ENCODE assay signal across 8 cellular contexts in the genomic region with DNA sequence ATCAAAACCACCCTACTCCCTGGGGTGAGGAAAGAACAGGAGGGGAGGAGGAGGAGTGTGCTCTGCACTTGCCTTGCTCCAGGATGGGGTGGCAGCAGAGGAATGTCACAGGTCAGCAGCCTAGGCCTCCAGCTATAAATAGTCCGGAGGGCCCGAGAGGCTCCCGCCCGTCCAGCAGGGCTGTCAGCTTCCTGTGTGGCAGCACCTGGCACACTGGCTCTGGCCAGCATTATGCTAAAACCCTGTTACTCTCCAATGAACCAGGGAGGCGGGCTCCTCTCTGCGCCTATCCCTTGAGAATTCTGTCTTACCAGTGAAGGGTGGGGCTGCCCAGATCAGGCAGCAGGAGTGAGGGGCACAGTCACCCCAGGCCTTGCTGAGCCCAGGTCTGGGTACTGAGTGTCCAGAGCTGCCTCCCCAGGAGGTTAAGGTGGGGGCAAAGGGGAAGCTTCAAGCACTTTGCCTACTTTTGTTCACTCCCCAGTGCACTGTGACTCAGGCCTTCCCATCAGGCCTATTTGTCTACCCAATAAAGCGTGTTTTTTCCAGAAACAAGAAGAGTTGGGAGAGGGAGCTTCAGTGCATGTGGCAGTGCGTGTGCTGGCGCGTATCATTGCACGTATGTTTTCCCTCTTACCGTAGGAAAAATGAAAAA. TPM values are rescaled to one million over a fixed set of nuclear protein-coding genes. Genes with fewer than 3 reads are reported as not detected.
A peak's percentile ranks its signal among the peaks of the same experiment; 100 is the strongest.
DNase-seq lines count a peak whose midpoint lies in the region; ATAC-seq lines count a peak whose summit lies in the region.

No MANE protein-coding gene starts in this region.

- no peaks in the 10 kb centered on the region for H3K36me3 ChIP-seq in esophagus (ENCODE audit: control insufficient read depth in 2 of 2, insufficient read depth in 2 of 2, low read length in 1 of 2)
- peaks cover 3 to 4% of the 10 kb centered on the region in 2 donors for H3K36me3 ChIP-seq in muscle layer of duodenum (ENCODE audit: control insufficient read depth in 1 of 2, insufficient read depth in 2 of 2, low read length in 2 of 2)

- H3K27ac ChIP-seq in esophagus (ENCODE audit: low read depth in 2 of 2, low read length in 1 of 2), result peak overlapping the region; percentile 83 to 92
- peak overlapping the region; percentile 86 for H3K27ac ChIP-seq in muscle layer of duodenum (ENCODE audit: low read length)

- peaks cover 2 to 14% of the 10 kb centered on the region in 2 donors for H3K4me1 ChIP-seq in esophagus (ENCODE audit: control insufficient read depth in 2 of 2, insufficient read depth in 2 of 2, low read length in 1 of 2)
- peaks cover 18 to 24% of the 10 kb centered on the region in 2 donors for H3K4me1 ChIP-seq in muscle layer of duodenum (ENCODE audit: control insufficient read depth in 1 of 2, insufficient read depth in 2 of 2, low read length in 2 of 2)

- WGBS in esophagus, 2 donors, result 39% methylated on average over 12 of the region's 12 CpGs

- H3K4me3 ChIP-seq in esophagus (ENCODE audit: low read depth in 1 of 2, low read length in 2 of 2) (no peak overlapping the region), muscle layer of duodenum (ENCODE audit: low read depth in 1 of 2, low read length in 2 of 2) (peak overlapping the region in 1 of 2 donors; percentile 46)

- H3K27me3 ChIP-seq in esophagus (ENCODE audit: control insufficient read depth in 1 of 2, insufficient read depth in 2 of 2, low read length in 2 of 2), result no peaks in the 10 kb centered on the region
- no peaks in the 10 kb centered on the region for H3K27me3 ChIP-seq in muscle layer of duodenum (ENCODE audit: low read depth, low read length)

- ATAC-seq in GM21737 (IDR thresholded peaks at IDR 0.05; ENCODE audit: unreplicated experiment), result peak; percentile 18
- ATAC-seq in HG03469 (IDR thresholded peaks at IDR 0.05; ENCODE audit: unreplicated experiment), result no peak
- no peak for ATAC-seq in GM21381 (IDR thresholded peaks at IDR 0.05; ENCODE audit: unreplicated experiment)

- H3K9me3 ChIP-seq in esophagus (ENCODE audit: control insufficient read depth in 2 of 2, insufficient read depth in 1 of 2, low read depth in 1 of 2, low read length in 1 of 2) (no peaks in the 10 kb centered on the region), muscle layer of duodenum (ENCODE audit: control insufficient read depth in 1 of 2, low read length in 2 of 2) (no peaks in the 10 kb centered on the region)

- peak; percentile 54 for DNase-seq in COLO668 (lab: John Stamatoyannopoulos, UW; ENCODE audit: unreplicated experiment)
- DNase-seq in SHP77 (lab: John Stamatoyannopoulos, UW), result peak; percentile 57 to 77
- DNase-seq in NK-92 treated with Interleukin-12 subunit alpha and Interleukin-12 subunit beta, amount 100 ng/mL, for 24 hours (lab: John Stamatoyannopoulos, UW), result no peak

RNA-seq across cellular contexts. Expression of gene COX14, which starts 1.1 kb away (rescaled TPM):
- 10 to 100 TPM; 22.8 to 56.8 TPM for polyA plus RNA-seq in esophagus

RNA-seq across cellular contexts. Expression of gene GPD1, which starts 7.1 kb away (rescaled TPM):
- under 1 TPM; 0.29 to 0.32 TPM for polyA plus RNA-seq in esophagus

RNA-seq across cellular contexts. Expression of gene SMARCD1, which starts 25.7 kb away (rescaled TPM):
- 10 to 100 TPM in 1 of 2 donors, 1 to 10 TPM in 1; 9.8 to 17.8 TPM for polyA plus RNA-seq in esophagus

RNA-seq across cellular contexts. Expression of gene ASIC1, which starts 53.5 kb away (rescaled TPM):
- 1 to 10 TPM; 1.4 to 2.1 TPM for polyA plus RNA-seq in esophagus

RNA-seq across cellular contexts. Expression of gene CERS5, which starts 56.3 kb away (rescaled TPM):
- 10 to 100 TPM; 21.0 to 41.3 TPM for polyA plus RNA-seq in esophagus
